Comparison of ENCODE assay signal across 8 cellular contexts in the genomic region with DNA sequence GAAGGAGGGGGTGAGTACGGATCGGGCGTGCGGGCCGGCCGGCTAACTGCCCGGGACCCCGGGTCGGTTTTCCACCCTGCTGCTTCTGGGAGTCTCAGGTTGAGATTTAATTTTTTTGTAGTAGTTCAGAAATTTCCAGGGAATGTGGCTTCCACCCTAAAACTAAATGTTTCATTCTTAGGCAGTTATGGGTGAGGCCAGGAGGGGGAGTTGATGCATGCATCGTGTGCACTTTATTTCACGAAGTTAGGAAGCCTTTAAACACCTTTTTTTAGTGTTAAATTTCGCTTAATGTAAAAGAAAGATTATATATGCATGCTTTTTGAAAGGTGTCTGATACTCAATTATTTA. TPM values are rescaled to one million over a fixed set of nuclear protein-coding genes. Genes with fewer than 3 reads are reported as not detected.
DNase-seq lines count a peak whose midpoint lies in the region; ATAC-seq and TF ChIP-seq lines count a peak whose summit lies in the region.

No MANE protein-coding gene starts in this region.

- ATAC-seq in GM19324 (IDR thresholded peaks at IDR 0.05; ENCODE audit: low FRiP score, unreplicated experiment): no peak
- no peak for ATAC-seq in activated CD4-positive, CD25-positive, alpha-beta regulatory T cell treated with anti-CD3 and anti-CD28 coated beads, Interleukin-2, amount 50 U/mL, for 24 hours

- H3K27me3 ChIP-seq in BLaER1 treated with 17β-estradiol and CSF1 and Interleukin-3, amounts not matched to agents 10 nM and 100 nM: no peaks in the 10 kb centered on the region

- H3K27me3 Mint-ChIP-seq in nephron progenitor cell (ENCODE audit: low read depth, poor library complexity): peaks cover 10% of the 10 kb centered on the region

- H3K9me3 ChIP-seq in BLaER1 treated with 17β-estradiol and CSF1 and Interleukin-3, amounts not matched to agents 10 nM and 100 nM (replicated peaks in 1 of 11): no peaks in the 10 kb centered on the region

- peak overlapping the region; percentile 90 to 98 (median 96) for H3K9ac ChIP-seq in BLaER1 treated with 17β-estradiol and CSF1 and Interleukin-3, amounts not matched to agents 10 nM and 100 nM

- peak overlapping the region; percentile 96 for H3K4me3 Mint-ChIP-seq in nephron progenitor cell

- peaks cover 50 to 58% (median 58%) of the 10 kb centered on the region in 11 experiments for H4K20me1 ChIP-seq in BLaER1 treated with 17β-estradiol and CSF1 and Interleukin-3, amounts not matched to agents 10 nM and 100 nM

- peak overlapping the region; percentile 92 to 100 (median 95) for H3K4me2 ChIP-seq in BLaER1 treated with 17β-estradiol and CSF1 and Interleukin-3, amounts not matched to agents 10 nM and 100 nM

- peaks cover 41% of the 10 kb centered on the region for H3K36me3 Mint-ChIP-seq in nephron progenitor cell (ENCODE audit: low read depth)

- DNase-seq in LNCaP clone FGC (ENCODE audit: low read depth) (no peak), dermis blood vessel endothelial cell (peak; percentile 49), nephron progenitor cell (no peak), HK-2 (ENCODE audit: unreplicated experiment) (no peak)
- DNase-seq in stimulated activated CD4-positive, alpha-beta T cell treated with anti-CD3 and anti-CD28 coated beads, Interleukin-12 subunit alpha, Interleukin-12 subunit beta, amount 100 ng/mL, for 4 hours: no peak

- H3K27ac ChIP-seq in BLaER1 treated with 17β-estradiol and CSF1 and Interleukin-3, amounts not matched to agents 10 nM and 100 nM: peak overlapping the region; percentile 90 to 96 (median 94); a peak in 21 of 22 replicates

- peak overlapping the region; percentile 88 for H3K27ac Mint-ChIP-seq in nephron progenitor cell

- peaks cover 49 to 54% (median 50%) of the 10 kb centered on the region in 11 experiments for H3K36me3 ChIP-seq in BLaER1 treated with 17β-estradiol and CSF1 and Interleukin-3, amounts not matched to agents 10 nM and 100 nM

- peak overlapping the region; percentile 88 to 99 (median 98) for H3K4me3 ChIP-seq in BLaER1 treated with 17β-estradiol and CSF1 and Interleukin-3, amounts not matched to agents 10 nM and 100 nM
- peak overlapping the region; percentile 92 for H3K4me3 ChIP-seq in LNCaP clone FGC (ENCODE audit: low read depth, low read length)

- peaks cover 35% of the 10 kb centered on the region for H3K4me1 Mint-ChIP-seq in nephron progenitor cell

- H3K4me1 ChIP-seq in BLaER1 treated with 17β-estradiol and CSF1 and Interleukin-3, amounts not matched to agents 10 nM and 100 nM: peaks cover 78 to 81% (median 79%) of the 10 kb centered on the region in 10 experiments

- H3K9me3 Mint-ChIP-seq in nephron progenitor cell: no peaks in the 10 kb centered on the region

- TF ChIP-seq CTCF in LNCaP clone FGC (IDR thresholded peaks at IDR 0.05; ENCODE audit: control insufficient read depth, extremely low read depth, insufficient read depth): peak; percentile 49
- TF ChIP-seq CTCF in nephron progenitor cell (IDR thresholded peaks at IDR 0.05): peak; percentile 36

RNA-seq across cellular contexts. Expression of a gene that starts 0.9 kb away (rescaled TPM):
- total RNA-seq in dermis blood vessel endothelial cell: 102 and 116 TPM in 2 replicates

RNA-seq across cellular contexts. Expression of a gene that starts 8.3 kb away (rescaled TPM):
- 77.8 and 95.6 TPM in 2 replicates for total RNA-seq in dermis blood vessel endothelial cell

RNA-seq across cellular contexts. Expression of a gene that starts 15.9 kb away (rescaled TPM):
- 64.2 and 93.8 TPM in 2 replicates for total RNA-seq in dermis blood vessel endothelial cell

RNA-seq across cellular contexts. Expression of a gene that starts 51.7 kb away (rescaled TPM):
- 7.7 and 13.2 TPM in 2 replicates for total RNA-seq in dermis blood vessel endothelial cell
